In genomic region chr2:220533485-220533884, GRCh38 we compare ENCODE assay signal across 8 cellular contexts.
DNase-seq lines count a peak whose midpoint lies in the region; ATAC-seq and TF ChIP-seq lines count a peak whose summit lies in the region.

No MANE protein-coding gene starts in this region.

- in situ Hi-C loops in brain microvascular endothelial cell (cut with HindIII; ENCODE audit: low pct_ligation_motif_present, low sequenced_read_pairs): no loop called here

- no peaks in the 10 kb centered on the region for H3K36me3 ChIP-seq in brain microvascular endothelial cell (replicated peaks)

- no peak overlapping the region for H3K27ac ChIP-seq in brain microvascular endothelial cell

- TF ChIP-seq CTCF in brain microvascular endothelial cell (IDR thresholded peaks at IDR 0.05; ENCODE audit: low read depth, low read length, missing control alignments): peak; percentile 66

- H3K4me3 ChIP-seq in brain microvascular endothelial cell (ENCODE audit: low read depth, low read length): no peak overlapping the region

- no peaks in the 10 kb centered on the region for H3K27me3 Mint-ChIP-seq in stimulated activated naive B cell treated with anti-CD40 and anti-IgM and Interleukin-4, amounts not matched to agents 10 μg/mL and 1 μg/mL and 100 μg/mL, for 72 hours

- H3K4me1 Mint-ChIP-seq in stimulated activated naive B cell treated with anti-CD40 and anti-IgM and Interleukin-4, amounts not matched to agents 10 μg/mL and 1 μg/mL and 100 μg/mL, for 72 hours: no peaks in the 10 kb centered on the region

- peaks cover 10 to 13% of the 10 kb centered on the region in 2 donors for H3K9me3 Mint-ChIP-seq in stimulated activated naive B cell treated with anti-CD40 and anti-IgM and Interleukin-4, amounts not matched to agents 10 μg/mL and 1 μg/mL and 100 μg/mL, for 72 hours

- no peaks in the 10 kb centered on the region for H3K27me3 ChIP-seq in brain microvascular endothelial cell (replicated peaks)

- ATAC-seq in GM19324 (IDR thresholded peaks at IDR 0.05; ENCODE audit: low FRiP score, unreplicated experiment) (peak; percentile 72), HG03520 (IDR thresholded peaks at IDR 0.05; ENCODE audit: unreplicated experiment) (peak; percentile 99)
- ATAC-seq in stimulated activated naive B cell treated with anti-CD40 and anti-IgM and Interleukin-4, amounts not matched to agents 10 μg/mL and 1 μg/mL and 100 μg/mL, for 72 hours (replicated peaks): peak; percentile 38 to 57

- no peak overlapping the region for H3K27ac Mint-ChIP-seq in stimulated activated naive B cell treated with anti-CD40 and anti-IgM and Interleukin-4, amounts not matched to agents 10 μg/mL and 1 μg/mL and 100 μg/mL, for 72 hours

- no peaks in the 10 kb centered on the region for H3K36me3 Mint-ChIP-seq in stimulated activated naive B cell treated with anti-CD40 and anti-IgM and Interleukin-4, amounts not matched to agents 10 μg/mL and 1 μg/mL and 100 μg/mL, for 72 hours

- no peak overlapping the region for H3K4me3 Mint-ChIP-seq in stimulated activated naive B cell treated with anti-CD40 and anti-IgM and Interleukin-4, amounts not matched to agents 10 μg/mL and 1 μg/mL and 100 μg/mL, for 72 hours

- DNase-seq in AG08396 (ENCODE audit: low spot score): peak; percentile 25
- DNase-seq in brain microvascular endothelial cell: peak; percentile 84
- DNase-seq in stimulated activated naive B cell treated with anti-CD40 and anti-IgM and Interleukin-4, amounts not matched to agents 10 μg/mL and 1 μg/mL and 100 μg/mL, for 72 hours: no peak
- no peak for DNase-seq in medulla oblongata (ENCODE audit: extremely low spot score)
- no peak for DNase-seq in NCI-H1436 (lab: John Stamatoyannopoulos, UW)
- DNase-seq in AML-193 (lab: John Stamatoyannopoulos, UW): no peak

Comparison
In these comparisons a context has a peak if more than half of its experiments do, and no peak if none do; other contexts are left out.
1. DNase-seq: peak in AG08396 (single experiment) and brain microvascular endothelial cell (single experiment); none in stimulated activated naive B cell treated with anti-CD40 and anti-IgM and Interleukin-4, amounts not matched to agents 10 μg/mL and 1 μg/mL and 100 μg/mL, for 72 hours (single experiment), medulla oblongata (single experiment), NCI-H1436 (single experiment) and AML-193 (0 of 2).
2. ATAC-seq: peak in every context shown above with its lines; median percentile 99 in HG03520; 72 in GM19324; 48 in stimulated activated naive B cell treated with anti-CD40 and anti-IgM and Interleukin-4, amounts not matched to agents 10 μg/mL and 1 μg/mL and 100 μg/mL, for 72 hours.